Comparison of ENCODE assay signal across 7 cellular contexts in genomic region chr7:152966189-152966588, GRCh38.
"Had no signal": no experiment of that assay in that cellular context is flagged by ENCODE, and none has a peak within 500 bp of the region (broad histone marks: within the 10 kb centered on the region; RNA-seq: fewer than 3 reads in every experiment).

No MANE protein-coding gene starts in this region.

- DNase-seq: GM23248, GOT3, H9, HCEC 1CT, KG1 had no signal

- H2AFZ ChIP-seq: GM23248 had no signal

- H3K9ac ChIP-seq: GM23248 had no signal

- H3K4me3 ChIP-seq: GM23248 had no signal

- FAIRE-seq: H54, HTR-8/SVneo had no signal

- H3K27ac ChIP-seq: GM23248 had no signal
